8 cellular contexts compared by ENCODE assay signal in genomic region chr19:32674153-32674958, GRCh38. TPM values are rescaled to one million over a fixed set of nuclear protein-coding genes. Genes with fewer than 3 reads are reported as not detected.
A peak's percentile ranks its signal among the peaks of the same experiment; 100 is the strongest.
DNase-seq lines count a peak whose midpoint lies in the region; ATAC-seq and TF ChIP-seq lines count a peak whose summit lies in the region.

No MANE protein-coding gene starts in this region.

- no peak for TF ChIP-seq CTCF in AG09309 (IDR thresholded peaks at IDR 0.05; ENCODE audit: control insufficient read depth, insufficient read depth, low read depth, low read length, missing control alignments)
- no peak for TF ChIP-seq CTCF in fibroblast of villous mesenchyme (IDR thresholded peaks at IDR 0.05; ENCODE audit: insufficient read depth, low read depth, low read length)
- no peak for TF ChIP-seq CTCF in sigmoid colon (IDR thresholded peaks at IDR 0.05)

- H3K9me3 Mint-ChIP-seq in T-helper 2 cell treated with Interferon-gamma antibody and Interleukin-4, amounts not matched to agents 5 μg/mL and 100 μg/mL, for 36 hours = no peaks in the 10 kb centered on the region

- no peak for TF ChIP-seq EP300 in sigmoid colon (IDR thresholded peaks at IDR 0.05)

- DNase-seq in AG09309 (ENCODE audit: low read depth) (no peak), fibroblast of villous mesenchyme (ENCODE audit: low read depth) (no peak), sigmoid colon (no peak), Kasumi-1 (lab: John Stamatoyannopoulos, UW) (no peak), OCI-M2 (lab: John Stamatoyannopoulos, UW; ENCODE audit: unreplicated experiment) (no peak)
- no peak for DNase-seq in T-helper 2 cell treated with Interferon-gamma antibody and Interleukin-4, amounts not matched to agents 5 μg/mL and 100 μg/mL, for 36 hours (ENCODE audit: low spot score)
- no peak for DNase-seq in activated effector memory CD4-positive, alpha-beta T cell treated with anti-CD3 and anti-CD28 coated beads, Interleukin-2, amount 50 U/mL, for 16 hours

- peak overlapping the region; percentile 97 for H3K4me3 Mint-ChIP-seq in T-helper 2 cell treated with Interferon-gamma antibody and Interleukin-4, amounts not matched to agents 5 μg/mL and 100 μg/mL, for 36 hours

- intact Hi-C loops in sigmoid colon (cut with DNase I) = loop anchor here (10.0 kb wide), 1 partner anchor 500 kb away; no protein-coding TSS in a partner anchor

- peak overlapping the region; percentile 87 to 93 (median 88) for H3K27ac ChIP-seq in sigmoid colon

- peaks cover 0 to 44% (median 37%) of the 10 kb centered on the region in 4 donors for H3K4me1 ChIP-seq in sigmoid colon

- H3K4me1 Mint-ChIP-seq in T-helper 2 cell treated with Interferon-gamma antibody and Interleukin-4, amounts not matched to agents 5 μg/mL and 100 μg/mL, for 36 hours (ENCODE audit: low read depth) = peaks cover 31% of the 10 kb centered on the region

- WGBS in sigmoid colon, 2 donors = 1 to 2% methylated on average over 71 of the region's 71 CpGs

- no peak for TF ChIP-seq POLR2A in sigmoid colon (IDR thresholded peaks at IDR 0.05)

- H3K36me3 Mint-ChIP-seq in T-helper 2 cell treated with Interferon-gamma antibody and Interleukin-4, amounts not matched to agents 5 μg/mL and 100 μg/mL, for 36 hours (ENCODE audit: low read depth) = peaks cover 13% of the 10 kb centered on the region

- peaks cover 17% of the 10 kb centered on the region for H3K27me3 Mint-ChIP-seq in T-helper 2 cell treated with Interferon-gamma antibody and Interleukin-4, amounts not matched to agents 5 μg/mL and 100 μg/mL, for 36 hours (ENCODE audit: low read depth)

- no peaks in the 10 kb centered on the region for H3K36me3 ChIP-seq in sigmoid colon

- peak; percentile 7 for ATAC-seq in GM21390 (IDR thresholded peaks at IDR 0.05; ENCODE audit: unreplicated experiment)

- peaks cover 0 to 23% (median 12%) of the 10 kb centered on the region in 3 donors for H3K27me3 ChIP-seq in sigmoid colon

- peak overlapping the region; percentile 95 for H3K4me3 ChIP-seq in AG09309 (ENCODE audit: control insufficient read depth, low read depth, low read length)
- peak overlapping the region; percentile 93 for H3K4me3 ChIP-seq in fibroblast of villous mesenchyme (ENCODE audit: low read depth, low read length)
- peak overlapping the region; percentile 74 to 99 (median 85) for H3K4me3 ChIP-seq in sigmoid colon

- no peaks in the 10 kb centered on the region for H3K9me3 ChIP-seq in sigmoid colon

- peak overlapping the region; percentile 92 for H3K27ac Mint-ChIP-seq in T-helper 2 cell treated with Interferon-gamma antibody and Interleukin-4, amounts not matched to agents 5 μg/mL and 100 μg/mL, for 36 hours

RNA-seq across cellular contexts. Expression of gene ANKRD27, which starts 0.6 kb away (rescaled TPM):
- total RNA-seq in fibroblast of villous mesenchyme (25.8 and 37.1 TPM in 2 replicates), sigmoid colon (10 to 100 TPM; 34.1 to 48.5 (median 40.4) TPM)
- polyA plus RNA-seq in sigmoid colon = 10 to 100 TPM; 13.8 to 16.9 (median 15.7) TPM

RNA-seq across cellular contexts. Expression of gene RGS9BP, which starts 1.3 kb away (rescaled TPM):
- 0.32 and 0.86 TPM in 2 replicates for total RNA-seq in fibroblast of villous mesenchyme
- total RNA-seq in sigmoid colon = under 1 TPM in 3 of 4 donors, not detected in 1; 0.28 to 0.82 (median 0.36) TPM
- under 1 TPM in 1 of 3 donors, not detected in 2; 0.04 TPM for polyA plus RNA-seq in sigmoid colon

RNA-seq across cellular contexts. Expression of gene NUDT19, which starts 17.3 kb away (rescaled TPM):
- total RNA-seq in fibroblast of villous mesenchyme = 9.0 and 14.2 TPM in 2 replicates
- 1 to 10 TPM; 6.1 to 6.9 (median 6.7) TPM for total RNA-seq in sigmoid colon
- polyA plus RNA-seq in sigmoid colon = 10 to 100 TPM in 1 of 3 donors, 1 to 10 TPM in 2; 6.6 to 10.7 (median 8.8) TPM

RNA-seq across cellular contexts. Expression of gene TDRD12, which starts 45.2 kb away (rescaled TPM):
- total RNA-seq in fibroblast of villous mesenchyme (under 0.01 and 1.3 TPM in 2 replicates), sigmoid colon (1 to 10 TPM in 1 of 4 donors, under 1 TPM in 1, not detected in 2; 0.28 to 1.5 TPM)
- under 1 TPM in 1 of 3 donors, not detected in 2; 0.06 TPM for polyA plus RNA-seq in sigmoid colon
